ENCODE assay signal across 8 cellular contexts in the genomic region with DNA sequence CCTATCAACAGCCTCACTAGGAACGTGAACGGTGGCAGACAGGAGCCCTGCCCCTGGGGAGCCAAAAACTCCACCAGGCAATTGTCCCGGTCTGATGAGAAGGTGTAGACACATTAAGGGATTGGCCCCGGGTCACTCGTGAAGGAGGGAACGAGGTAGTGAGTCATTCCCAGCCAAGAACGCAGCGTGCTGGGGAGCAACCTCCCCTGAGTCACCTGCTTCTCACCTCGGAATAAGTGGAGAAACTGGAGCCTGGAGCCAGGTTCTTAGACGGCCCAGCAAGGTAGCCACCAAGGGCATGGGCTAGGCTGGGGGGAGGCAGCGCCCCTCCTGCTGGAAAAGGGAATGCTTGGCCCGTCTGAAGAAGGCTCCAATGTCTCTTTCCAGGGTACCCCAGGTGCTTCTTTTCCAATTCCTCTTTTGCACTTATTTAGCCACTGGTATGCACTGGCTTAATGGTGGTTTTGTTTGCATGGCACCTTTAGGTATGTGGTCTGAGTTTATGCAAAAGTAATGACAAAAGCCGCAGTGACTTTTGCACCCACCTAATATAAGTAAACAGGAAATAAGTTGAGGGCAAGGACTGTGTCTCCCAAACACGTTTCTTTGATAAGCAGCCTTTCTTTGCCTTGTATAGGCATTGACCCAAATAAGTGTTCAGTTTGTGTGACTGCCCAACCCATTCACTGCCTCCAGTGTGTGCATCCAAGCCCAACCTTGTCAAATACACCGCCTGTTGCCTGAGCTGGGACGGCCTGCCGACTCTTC. TPM values are rescaled to one million over a fixed set of nuclear protein-coding genes. Genes with fewer than 3 reads are reported as not detected.
A peak's percentile ranks its signal among the peaks of the same experiment; 100 is the strongest.
DNase-seq lines count a peak whose midpoint lies in the region; ATAC-seq, FAIRE-seq and TF ChIP-seq lines count a peak whose summit lies in the region.

No MANE protein-coding gene starts in this region.

- no peaks in the 10 kb centered on the region for H3K36me3 ChIP-seq in body of pancreas (replicated peaks in 1 of 2; ENCODE audit: insufficient read depth in 1 of 2, low read depth in 2 of 2)
- H3K36me3 ChIP-seq in HepG2 (replicated peaks in 1 of 2; ENCODE audit: control insufficient read depth in 1 of 2, insufficient read depth in 2 of 2, low read length in 2 of 2): peaks cover 0 to under 1% of the 10 kb centered on the region in 2 experiments; a peak in 2 of 5 replicates
- H3K36me3 ChIP-seq in testis (ENCODE audit: low read depth, missing control alignments): no peaks in the 10 kb centered on the region

- DNase-seq in activated gamma-delta T cell treated with Interleukin-2 at 50 U/mL for 16 hours (peak; percentile 62), activated gamma-delta T cell (lab: John Stamatoyannopoulos, UW) (no peak), RPMI7951 (ENCODE audit: low read depth) (peak; percentile 46), body of pancreas (peak; percentile 42 to 79 (median 58)), HepG2 (ENCODE audit: low spot score) (peak; percentile 97), testis (peak; percentile 49), C1 segment of cervical spinal cord (lab: John Stamatoyannopoulos, UW) (no peak)

- peak; percentile 88 for FAIRE-seq in HepG2 (lab: Jason Lieb, UNC)

- TF ChIP-seq RAD21 in HepG2 (CRISPR knock-in tag; IDR thresholded peaks at IDR 0.05): no peak

- ATAC-seq in HG02798 (IDR thresholded peaks at IDR 0.05; ENCODE audit: poor library complexity, unreplicated experiment) (peak; percentile 64), body of pancreas (peak; percentile 30), HepG2 (peak; percentile 74)

- CTCF ChIA-PET in HepG2 (lab: Yijun Ruan, JAX; ENCODE audit: low intra/inter-chr PET ratio, low total read pairs): no interaction called here

- H3K9me3 ChIP-seq in body of pancreas: no peaks in the 10 kb centered on the region
- H3K9me3 ChIP-seq in HepG2 (ENCODE audit: low read length): no peaks in the 10 kb centered on the region
- H3K9me3 ChIP-seq in testis: no peaks in the 10 kb centered on the region

- no peak overlapping the region for H2AFZ ChIP-seq in HepG2 (ENCODE audit: low read length)

- peak; percentile 61 to 87; a peak in 3 of 4 replicates for TF ChIP-seq EP300 in HepG2 (IDR thresholded peaks at IDR 0.05; ENCODE audit: low read depth in 2 of 2, low read length in 2 of 2)
- TF ChIP-seq EP300 in HepG2 (CRISPR knock-in tag; IDR thresholded peaks at IDR 0.05; ENCODE audit: borderline replicate concordance): peak; percentile 86; the same call in 1 of the 2 replicates

- intact Hi-C loops in body of pancreas (cut with DNase I): no loop called here
- intact Hi-C loops in HepG2 (cut with micrococcal nuclease; ENCODE audit: unreplicated experiment): loop anchor here (1.0 to 10.0 kb wide), 3 partner anchors 13 to 118 kb away; a partner anchor contains a TSS
- intact Hi-C loops in testis (cut with DNase I; ENCODE audit: low total_unique reads): no loop called here

- peak overlapping the region; percentile 98 for H3K9ac ChIP-seq in HepG2 (ENCODE audit: insufficient read depth, low read depth, low read length)

- peaks cover 39% of the 10 kb centered on the region for H3K79me2 ChIP-seq in HepG2 (ENCODE audit: insufficient read depth, low read length)

- POLR2A ChIA-PET in HepG2 (lab: Yijun Ruan, JAX): interaction anchor here (0.8 to 0.9 kb wide), 3 partner anchors 11 to 43 kb away, joined by 3 to 5 read pairs (median 4); no protein-coding TSS in a partner anchor

- H3K4me2 ChIP-seq in HepG2 (ENCODE audit: low read depth, low read length): peak overlapping the region; percentile 90

- TF ChIP-seq CTCF in body of pancreas (IDR thresholded peaks at IDR 0.05) (no peak), HepG2 (CRISPR knock-in tag; IDR thresholded peaks at IDR 0.05) (peak; percentile 30; the same call in 1 of the 2 replicates), testis (IDR thresholded peaks at IDR 0.05) (no peak)

- H3K27me3 ChIP-seq in body of pancreas (no peaks in the 10 kb centered on the region), HepG2 (ENCODE audit: control insufficient read depth in 1 of 2, insufficient read depth in 2 of 2, low read length in 2 of 2) (no peaks in the 10 kb centered on the region; a peak in 1 of 5 replicates), testis (no peaks in the 10 kb centered on the region)

- in situ Hi-C loops in HepG2 (cut with HindIII; ENCODE audit: extremely low pct_ligation_motif_present, low pct_unique_long_range_greater_than_20kb): no loop called here

- TF ChIP-seq POLR2A in body of pancreas (IDR thresholded peaks at IDR 0.05): no peak
- TF ChIP-seq POLR2A in HepG2 (IDR thresholded peaks at IDR 0.05; ENCODE audit: insufficient read depth in 1 of 2, low read depth in 2 of 2, low read length in 2 of 2): peak; percentile 70 to 75
- TF ChIP-seq POLR2A in testis (IDR thresholded peaks at IDR 0.05): no peak

- H4K20me1 ChIP-seq in HepG2 (ENCODE audit: insufficient read depth, low read length): peaks cover 18% of the 10 kb centered on the region

- no TSS peak for BruUV-seq in HepG2 (replicated peaks; lab: Mats Ljungman, UMichigan)

- H3K4me3 ChIP-seq in body of pancreas: no peak overlapping the region
- peak overlapping the region; percentile 87 to 93 (median 91) for H3K4me3 ChIP-seq in HepG2 (replicated peaks in 1 of 3; ENCODE audit: insufficient read depth in 1 of 3, low read depth in 2 of 3, low read length in 3 of 3)
- peak overlapping the region; percentile 95 to 99 for H3K4me3 ChIP-seq in testis

- H3K4me1 ChIP-seq in body of pancreas: peaks cover 26% of the 10 kb centered on the region
- H3K4me1 ChIP-seq in HepG2 (ENCODE audit: insufficient read depth, low read length): peaks cover 59% of the 10 kb centered on the region
- peaks cover 12% of the 10 kb centered on the region for H3K4me1 ChIP-seq in testis

- WGBS in body of pancreas, 2 donors: 36 to 46% methylated on average over 15 to 17 of the region's 17 CpGs
- WGBS in HepG2 (ENCODE audit: low lambda C conversion rate): 2% methylated on average over 15 of the region's 17 CpGs
- WGBS in testis, 2 donors: 33 to 42% methylated on average over 17 of the region's 17 CpGs

- H3K27ac ChIP-seq in body of pancreas (peak overlapping the region; percentile 25 to 94 (median 90)), HepG2 (ENCODE audit: extremely low read length, insufficient read depth, low read length) (peak overlapping the region; percentile 98), testis (peak overlapping the region; percentile 93 to 94)

TF ChIP-seq in HepG2, 621 proteins besides CTCF, POLR2A, EP300 and RAD21 (continues in another document):
- TF ChIP-seq, protein P1, sequence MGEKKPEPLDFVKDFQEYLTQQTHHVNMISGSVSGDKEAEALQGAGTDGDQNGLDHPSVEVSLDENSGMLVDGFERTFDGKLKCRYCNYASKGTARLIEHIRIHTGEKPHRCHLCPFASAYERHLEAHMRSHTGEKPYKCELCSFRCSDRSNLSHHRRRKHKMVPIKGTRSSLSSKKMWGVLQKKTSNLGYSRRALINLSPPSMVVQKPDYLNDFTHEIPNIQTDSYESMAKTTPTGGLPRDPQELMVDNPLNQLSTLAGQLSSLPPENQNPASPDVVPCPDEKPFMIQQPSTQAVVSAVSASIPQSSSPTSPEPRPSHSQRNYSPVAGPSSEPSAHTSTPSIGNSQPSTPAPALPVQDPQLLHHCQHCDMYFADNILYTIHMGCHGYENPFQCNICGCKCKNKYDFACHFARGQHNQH (CRISPR knock-in tag; IDR thresholded peaks at IDR 0.05): peak; percentile 83; the same call in 1 of the 2 replicates

RNA-seq across cellular contexts. Expression of a gene that starts 1.8 kb away (rescaled TPM):
- total RNA-seq in RPMI7951 (2014; rRNA removed; shearing (Covaris generic)): 16.7 and 24.1 TPM in 2 replicates
- total RNA-seq in body of pancreas (10 to 100 TPM; 21.0 to 34.6 TPM), HepG2 (2016; rRNA removed; fragmentation: Illumina TruSeq; extraction: Trizol) (52.4 and 93.1 TPM in 2 replicates), testis (100 to 1,000 TPM; 142 to 154 TPM)
- total RNA-seq in HepG2 (2016; cell fraction: cytosol; rRNA removed; fragmentation: Illumina TruSeq; extraction: Trizol; ENCODE audit: low read depth): 12.4 and 14.0 TPM in 2 replicates
- 47.7 and 84.1 TPM in 2 replicates for total RNA-seq in HepG2 (2016; cell fraction: insoluble cytoplasmic fraction; rRNA removed; fragmentation: Illumina TruSeq; extraction: Trizol)
- total RNA-seq in HepG2 (2016; cell fraction: membrane; rRNA removed; fragmentation: Illumina TruSeq; extraction: Trizol): 34.8 and 42.7 TPM in 2 replicates
- 127 and 142 TPM in 2 replicates for total RNA-seq in HepG2 (2016; cell fraction: nucleus; rRNA removed; fragmentation: Illumina TruSeq; extraction: Trizol)
- polyA plus RNA-seq in HepG2 (2011; rRNA removed) (27.8 and 35.3 TPM in 2 replicates), testis (ENCODE audit: insufficient read depth, low read depth, low replicate concordance) (26.2 TPM)
- polyA plus RNA-seq in HepG2 (2011; cell fraction: cytosol; rRNA removed): 13.6 and 17.7 TPM in 2 replicates
- polyA plus RNA-seq in HepG2 (2011; cell fraction: nucleus; rRNA removed): 58.4 and 59.3 TPM in 2 replicates
- 20.6 and 33.4 TPM in 2 replicates for polyA plus RNA-seq in HepG2 (2012)
- 2.6 and 3.3 TPM in 2 replicates for polyA plus RNA-seq in HepG2 (2016; cell fraction: cytosol; fragmentation: Illumina TruSeq; extraction: Trizol; ENCODE audit: low read depth)
- polyA plus RNA-seq in HepG2 (2016; cell fraction: insoluble cytoplasmic fraction; fragmentation: Illumina TruSeq; extraction: Trizol; ENCODE audit: low read depth): 17.4 and 19.8 TPM in 2 replicates
- 3.9 and 4.9 TPM in 2 replicates for polyA plus RNA-seq in HepG2 (2016; cell fraction: membrane; fragmentation: Illumina TruSeq; extraction: Trizol; ENCODE audit: low read depth)
- polyA plus RNA-seq in HepG2 (2016; cell fraction: nucleus; fragmentation: Illumina TruSeq; extraction: Trizol; ENCODE audit: insufficient read depth, low read depth): 40.2 and 45.2 TPM in 2 replicates
- 32.9 and 69.3 TPM in 2 replicates for polyA minus RNA-seq in HepG2 (2011; rRNA and poly(A)+ RNA removed; ENCODE audit: low replicate concordance)
- 55.2 and 63.0 TPM in 2 replicates for polyA minus RNA-seq in HepG2 (2011; cell fraction: cytosol; rRNA and poly(A)+ RNA removed)
- 495 and 542 TPM in 2 replicates for polyA minus RNA-seq in HepG2 (2011; cell fraction: nucleus; rRNA and poly(A)+ RNA removed)

Comparison
In these comparisons a context has a peak if more than half of its experiments do, and no peak if none do; other contexts are left out.
1. DNase-seq: peak in activated gamma-delta T cell treated with Interleukin-2 at 50 U/mL for 16 hours (single experiment), RPMI7951 (single experiment), body of pancreas (4 of 4), HepG2 (single experiment) and testis (single experiment); none in activated gamma-delta T cell (single experiment) and C1 segment of cervical spinal cord (0 of 14).
2. H3K4me3 ChIP-seq: peak in HepG2 (3 of 3) and testis (2 of 2); none in body of pancreas (0 of 2).
3. POLR2A ChIP-seq: peak in HepG2 (2 of 2); none in body of pancreas (0 of 3) and testis (single experiment).
4. Peak in every context shown above with its lines, with median percentiles within 50 percentile points of each other: ATAC-seq and H3K27ac ChIP-seq.